ENCODE assay signal across 32 cellular contexts in genomic region chr10:85674851-85675250, GRCh38.
"Had no signal": no experiment of that assay in that cellular context is flagged by ENCODE, and none has a peak within 500 bp of the region (broad histone marks: within the 10 kb centered on the region; RNA-seq: fewer than 3 reads in every experiment).

No MANE protein-coding gene starts in this region.

- H3K4me1 ChIP-seq: adrenal gland, body of pancreas, breast epithelium had no signal

- FAIRE-seq: astrocyte, TTC549 had no signal

- H3K4me3 ChIP-seq: adrenal gland, body of pancreas, breast epithelium had no signal

- H3K36me3 ChIP-seq: adrenal gland, brain microvascular endothelial cell, breast epithelium had no signal

- H3K27ac ChIP-seq: adrenal gland, body of pancreas, brain microvascular endothelial cell, breast epithelium, VCaP had no signal

- ATAC-seq: activated CD8-positive, alpha-beta T cell treated with anti-CD3 and anti-CD28 coated beads for 36 hours; activated naive CD4-positive, alpha-beta T cell treated with anti-CD3 and anti-CD28 coated beads, Interleukin-2, amount 50 U/mL, for 72 hours; activated T-cell treated with anti-CD3 and anti-CD28 coated beads, Interleukin-2, amount 50 U/mL, for 4 hours; activated T-cell treated with anti-CD3 and anti-CD28 coated beads, Interleukin-2, amount 50 U/mL, for 72 hours; activated T-helper 17 cell treated with anti-CD3 and anti-CD28 coated beads, Interleukin-2, amount 50 U/mL, for 72 hours; body of pancreas; T-cell; T-helper 17 cell had no signal

- H3K27me3 ChIP-seq: adrenal gland, body of pancreas, brain microvascular endothelial cell, breast epithelium had no signal

- DNase-seq: activated B cell treated with CpG ODN at 0.5 μM for 24 hours; activated CD4-positive, alpha-beta memory T cell treated with anti-CD3 and anti-CD28 coated beads for 36 hours; activated CD4-positive, alpha-beta T cell treated with anti-CD3 and anti-CD28 coated beads for 4 hours; activated CD4-positive, alpha-beta T cell treated with anti-CD3 and anti-CD28 coated beads, Interleukin-2, amount 50 U/mL, for 1 hour; activated CD4-positive, alpha-beta T cell treated with anti-CD3 and anti-CD28 coated beads, Interleukin-2, amount 50 U/mL, for 4 hours; activated CD4-positive, CD25-positive, alpha-beta regulatory T cell treated with anti-CD3 and anti-CD28 coated beads, Interleukin-2, amount 50 U/mL, for 72 hours; activated CD8-positive, alpha-beta memory T cell treated with anti-CD3 and anti-CD28 coated beads, Interleukin-2, amount 50 U/mL, for 4 hours; activated CD8-positive, alpha-beta T cell treated with anti-CD3 and anti-CD28 coated beads for 36 hours; activated effector memory CD4-positive, alpha-beta T cell treated with anti-CD3 and anti-CD28 coated beads, Interleukin-2, amount 50 U/mL, for 16 hours; activated gamma-delta T cell treated with Interleukin-2 at 50 U/mL for 16 hours; activated naive CD4-positive, alpha-beta T cell; activated naive CD4-positive, alpha-beta T cell treated with anti-CD3 and anti-CD28 coated beads for 36 hours; activated naive CD4-positive, alpha-beta T cell treated with anti-CD3 and anti-CD28 coated beads, Interleukin-2, amount 50 U/mL, for 16 hours; activated naive CD8-positive, alpha-beta T cell treated with anti-CD3 and anti-CD28 coated beads for 36 hours; activated T-cell treated with anti-CD3 and anti-CD28 coated beads for 4 hours; activated T-cell treated with anti-CD3 and anti-CD28 coated beads, Interleukin-2, amount 50 U/mL, for 1 hour; activated T-cell treated with anti-CD3 and anti-CD28 coated beads, Interleukin-2, amount 50 U/mL, for 4 hours; activated T-cell treated with anti-CD3 and anti-CD28 coated beads, Interleukin-2, amount 50 U/mL, for 72 hours; adrenal gland; amniotic stem cell; aorta; body of pancreas; brain microvascular endothelial cell; central memory CD4-positive, alpha-beta T cell; T-cell; T-helper 17 cell had no signal

- H3K9me3 ChIP-seq: adrenal gland, body of pancreas had no signal
